In the genomic region with DNA sequence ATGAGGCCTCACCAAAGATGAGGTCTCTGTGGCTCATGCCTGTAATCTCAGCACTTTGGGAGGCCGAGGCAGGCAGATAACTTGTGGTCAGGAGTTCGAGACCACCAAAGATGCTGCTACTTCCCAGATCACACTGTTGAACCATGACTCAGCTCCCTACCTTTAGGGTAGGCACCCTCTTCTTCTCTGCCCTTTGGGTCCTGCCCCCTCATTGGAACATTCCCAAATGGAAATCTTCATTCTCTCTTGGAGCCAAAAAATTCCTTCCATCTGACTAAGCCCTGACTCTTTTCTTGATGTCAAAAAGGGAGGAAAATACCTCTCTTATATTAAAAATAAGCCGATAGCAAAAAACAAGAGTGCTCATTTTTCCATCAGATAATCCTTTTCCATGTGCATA, we compare ENCODE assay signal across 30 cellular contexts.
"Had no signal": no experiment of that assay in that cellular context is flagged by ENCODE, and none has a peak within 500 bp of the region (broad histone marks: within the 10 kb centered on the region; RNA-seq: fewer than 3 reads in every experiment).

No MANE protein-coding gene starts in this region.

- H3K4me3 ChIP-seq: Peyer's patch had no signal

- DNase-seq: activated CD4-positive, alpha-beta T cell treated with anti-CD3 and anti-CD28 coated beads, Interleukin-2, amount 10 ng/mL, durations not matched to agents 24 days and 14 days; activated CD4-positive, alpha-beta T cell treated with anti-CD3 and anti-CD28 coated beads, Interleukin-2, amount 50 U/mL, for 4 hours; activated CD4-positive, CD25-positive, alpha-beta regulatory T cell; activated CD8-positive, alpha-beta T cell treated with anti-CD3 and anti-CD28 coated beads for 36 hours; activated effector memory CD4-positive, alpha-beta T cell treated with anti-CD3 and anti-CD28 coated beads, Interleukin-2, amount 50 U/mL, for 16 hours; activated naive CD4-positive, alpha-beta T cell; activated T-cell treated with anti-CD3 and anti-CD28 coated beads, Interleukin-2, amount 50 U/mL, for 1 hour; activated T-cell treated with anti-CD3 and anti-CD28 coated beads, Interleukin-2, amount 50 U/mL, for 72 hours; anterior cingulate cortex; central memory CD4-positive, alpha-beta T cell; NCI-H1092 treated with DMSO at 0.1 percent for 48 hours; NCI-H1417; NCI-H1694; NCI-H2029; NCI-H510A; NCI-H526; NCI-H748 treated with DMSO at 0.1 percent for 48 hours; NK-92 treated with Interleukin-12 subunit alpha and Interleukin-12 subunit beta, amount 100 ng/mL, for 24 hours; PC-3; Peyer's patch; SIG-M5; SW 1271; T-helper 1 cell; T-helper 2 cell; T-helper 9 cell; WERI-Rb-1 had no signal

- H3K4me1 ChIP-seq: Peyer's patch had no signal

- ATAC-seq: activated CD8-positive, alpha-beta T cell treated with anti-CD3 and anti-CD28 coated beads for 36 hours; activated naive CD4-positive, alpha-beta T cell treated with anti-CD3 and anti-CD28 coated beads, Interleukin-2, amount 50 U/mL, for 72 hours; activated T-cell treated with anti-CD3 and anti-CD28 coated beads, Interleukin-2, amount 50 U/mL, for 72 hours; activated T-helper 17 cell treated with anti-CD3 and anti-CD28 coated beads, Interleukin-2, amount 50 U/mL, for 72 hours; PC-3; Right ventricle myocardium inferior had no signal

- H3K27me3 ChIP-seq: Peyer's patch had no signal

- FAIRE-seq: colon had no signal

- H3K9me3 ChIP-seq: Peyer's patch had no signal

- H3K36me3 ChIP-seq: Peyer's patch, WERI-Rb-1 had no signal
